Comparison of ENCODE assay signal across 8 cellular contexts in the genomic region with DNA sequence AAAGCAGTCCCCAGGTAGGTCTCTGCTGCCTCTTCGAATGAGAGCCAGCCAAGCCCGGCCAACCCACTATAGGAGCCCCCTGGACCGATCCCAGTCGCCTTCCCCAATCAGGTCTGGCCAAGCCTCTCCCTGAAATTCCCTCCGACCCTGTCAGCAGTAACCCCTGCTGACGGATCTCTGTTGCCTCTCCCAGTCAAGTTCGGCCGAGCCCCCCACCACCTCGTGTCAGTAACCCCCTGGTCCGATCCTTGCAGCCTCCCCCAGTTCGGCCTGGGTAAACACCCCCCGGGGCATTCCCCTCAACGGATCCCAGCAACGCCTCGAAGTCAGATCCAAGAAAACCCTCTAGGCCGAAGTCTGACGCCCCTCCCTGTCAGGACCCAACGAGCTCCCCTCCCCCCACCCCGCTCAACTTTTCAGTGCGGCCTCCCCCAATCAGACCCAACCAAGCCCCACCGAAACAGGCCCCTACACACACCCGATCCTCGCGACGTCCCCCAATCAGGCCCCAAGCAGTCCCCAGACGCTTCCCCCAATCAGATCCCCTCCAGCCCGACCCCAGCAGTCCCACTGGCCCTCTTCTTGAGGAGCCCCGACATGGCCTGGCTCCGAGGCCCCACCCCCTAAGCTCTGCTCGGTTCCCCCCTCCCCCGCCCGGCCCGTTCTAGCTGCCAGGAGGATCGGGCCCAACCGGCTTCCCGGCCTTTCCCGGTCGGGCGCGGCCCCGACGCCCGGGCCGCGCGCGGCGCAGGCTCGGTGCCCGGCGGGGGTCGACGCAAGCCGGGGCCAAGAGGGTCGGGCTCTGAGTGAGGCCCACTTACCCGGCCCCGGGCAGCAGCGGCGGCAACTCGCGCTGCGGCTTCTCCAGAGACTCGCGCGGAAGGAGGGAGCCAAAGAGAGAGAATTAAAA. TPM values are rescaled to one million over a fixed set of nuclear protein-coding genes. Genes with fewer than 3 reads are reported as not detected.
A peak's percentile ranks its signal among the peaks of the same experiment; 100 is the strongest.
DNase-seq lines count a peak whose midpoint lies in the region; ATAC-seq, FAIRE-seq and TF ChIP-seq lines count a peak whose summit lies in the region.

No MANE protein-coding gene starts in this region.

- under 1% methylated on average over 47 of the region's 65 CpGs for WGBS in GM12878 (ENCODE audit: insufficient coverage, insufficient replicate concordance, low lambda C conversion rate, missing lambda C conversion rate)

- CTCF ChIA-PET in GM12878 (lab: Yijun Ruan, JAX): interaction anchor here (0.6 to 5.4 kb wide), 13 partner anchors 11 to 1759 kb away, joined by 3 to 30 read pairs (median 3); partner anchors contain the start of genes GET3 and TRIR

- intact Hi-C loops in GM12878 (cut with micrococcal nuclease; ENCODE audit: unreplicated experiment): no loop called here

- no peaks in the 10 kb centered on the region for H3K9me3 ChIP-seq in GM12878 (replicated peaks; ENCODE audit: control insufficient read depth, insufficient read depth, low read length)

- no peak for TF ChIP-seq CTCF in GM12878 (IDR thresholded peaks at IDR 0.05 in 2 of 3, conservative IDR thresholded peaks at IDR 0.05 in 1 of 3; ENCODE audit: control insufficient read depth in 2 of 3, extremely low read depth in 1 of 3, insufficient read depth in 1 of 3, low read depth in 3 of 3, low read length in 3 of 3)

- BruUV-seq in GM12878 (replicated peaks; lab: Mats Ljungman, UMichigan): no TSS peak

- peaks cover 8% of the 10 kb centered on the region; the same call in 1 of the 2 replicates for H3K4me1 ChIP-seq in GM12878 (ENCODE audit: control insufficient read depth, insufficient read depth, low read length)

- RAD21 ChIA-PET in GM12878 (lab: Charles Lee; ENCODE audit: unreplicated experiment): interaction anchor here (0.5 to 3.3 kb wide), 4 partner anchors 12 to 40 kb away, joined by 3 to 31 read pairs (median 4); partner anchors contain the start of genes DHPS and TRIR

- peak overlapping the region; percentile 81 for H3K27ac ChIP-seq in GM12878 (ENCODE audit: control insufficient read depth, insufficient read depth)

- H3K9ac ChIP-seq in GM12878 (ENCODE audit: control insufficient read depth, insufficient read depth, low read length): peak overlapping the region; percentile 81

- peak overlapping the region; percentile 56 for H3K4me2 ChIP-seq in GM12878 (ENCODE audit: control insufficient read depth, insufficient read depth)

- H3K4me3 ChIP-seq in GM12878: peak overlapping the region; percentile 98

- FAIRE-seq in GM12878 (lab: Jason Lieb, UNC): no peak

- no peak for TF ChIP-seq RAD21 in GM12878 (IDR thresholded peaks at IDR 0.05; ENCODE audit: insufficient read depth, low read depth, low read length)

- no peaks in the 10 kb centered on the region; the same call in 1 of the 2 replicates for H4K20me1 ChIP-seq in GM12878 (ENCODE audit: control insufficient read depth, insufficient read depth)

- DNase-seq in CD1c-positive myeloid dendritic cell (ENCODE audit: extremely low spot score) (peak; percentile 27), HT-29 (ENCODE audit: low spot score) (peak; percentile 26), T follicular helper cell (ENCODE audit: low read depth) (peak; percentile 31), GM12878 (ENCODE audit: low read depth, low spot score) (no peak), hypothalamus (lab: John Stamatoyannopoulos, UW) (peak in 43 of 51 donors; percentile 4 to 76 (median 58)), retina (peak; percentile 55), DMS153 (lab: John Stamatoyannopoulos, UW) (no peak)

- TF ChIP-seq EP300 in GM12878 (IDR thresholded peaks at IDR 0.05; ENCODE audit: borderline replicate concordance in 1 of 2, control insufficient read depth in 1 of 2, low read depth in 2 of 2, low read length in 2 of 2): no peak

- SMC1A ChIA-PET in GM12878 (lab: Charles Lee; ENCODE audit: uncharacterized antibody, unreplicated experiment): interaction anchor here (0.6 to 5.1 kb wide), 6 partner anchors 11 to 43 kb away, joined by 3 to 28 read pairs (median 4); partner anchors contain the start of genes GET3 and TRIR

- H3K79me2 ChIP-seq in GM12878 (ENCODE audit: control insufficient read depth, insufficient read depth, low read length): peaks cover 52% of the 10 kb centered on the region

- ATAC-seq in GM19372 (IDR thresholded peaks at IDR 0.05; ENCODE audit: low read depth, unreplicated experiment) (peak; percentile 26), GM12878 (peak; percentile 72)

- peaks cover 8 to 9% of the 10 kb centered on the region in 2 experiments for H3K36me3 ChIP-seq in GM12878 (ENCODE audit: control insufficient read depth in 2 of 2, insufficient read depth in 2 of 2, low read length in 1 of 2)

- no peaks in the 10 kb centered on the region for H3K27me3 ChIP-seq in GM12878 (replicated peaks in 1 of 2; ENCODE audit: control insufficient read depth in 2 of 2, insufficient read depth in 2 of 2, low read length in 1 of 2)

- H2AFZ ChIP-seq in GM12878 (ENCODE audit: control insufficient read depth, low read depth, low read length): peak overlapping the region; percentile 55

- in situ Hi-C loops in GM12878 (cut with MboI): no loop called here

- peak; percentile 55; the same call in 1 of the 2 replicates for TF ChIP-seq POLR2A in GM12878 (IDR thresholded peaks at IDR 0.05; ENCODE audit: low read depth, low read length)

- POLR2A ChIA-PET in GM12878 (lab: Charles Lee): interaction anchor here (0.5 to 6.8 kb wide), 8 partner anchors 12 to 235 kb away, joined by 3 to 58 read pairs (median 4); partner anchors contain the start of genes FBXW9, GET3 and TRIR

RNA-seq across cellular contexts. Expression of gene TNPO2, which starts 1.8 kb away (rescaled TPM):
- total RNA-seq in HT-29 (2014; rRNA removed; shearing (Covaris generic)): 24.5 TPM in 2 replicates
- 113 and 137 TPM in 2 replicates for total RNA-seq in GM12878 (2013; cell fraction: nucleolus; rRNA removed)
- total RNA-seq in GM12878 (2014; rRNA removed) (19.0 and 26.2 TPM in 2 replicates), GM12878 (2014; rRNA removed; fragmentation: Illumina TruSeq; extraction: Trizol) (29.4 and 33.0 TPM in 2 replicates), GM12878 (2021) (79.2 and 99.7 TPM in 2 replicates)
- 26.0 TPM for polyA plus RNA-seq in GM12878 (2011; ENCODE audit: low read depth)
- polyA plus RNA-seq in GM12878 (2011; rRNA removed) (50.1 and 90.8 TPM in 2 replicates), GM12878 (2014; fragmentation: Illumina TruSeq; extraction: Trizol) (26.3 and 49.0 TPM in 2 replicates), GM12878 (2014; fragmentation: Nextera tagmentation; extraction: Ambion mirVana) (1 to 10 TPM; 5.5 to 9.8 TPM), GM12878 (2014; rRNA removed) (75.5 and 82.0 TPM in 2 replicates), GM12878 (2016; fragmentation: Nextera tagmentation; extraction: Ambion mirVana) (10 to 100 TPM; 18.4 to 23.7 TPM)
- 77.6 and 105 TPM in 2 replicates for polyA plus RNA-seq in GM12878 (2011; cell fraction: cytosol; rRNA removed)
- 352 and 438 TPM in 2 replicates for polyA plus RNA-seq in GM12878 (2011; cell fraction: nucleus; rRNA removed)
- polyA plus RNA-seq in GM12878 (2012): 35.4 and 35.9 TPM in 2 replicates
- polyA minus RNA-seq in GM12878 (2011; rRNA and poly(A)+ RNA removed): 142 and 176 TPM in 2 replicates
- 25.9 and 46.6 TPM in 2 replicates for polyA minus RNA-seq in GM12878 (2011; cell fraction: cytosol; rRNA and poly(A)+ RNA removed)
- 108 and 180 TPM in 2 replicates for polyA minus RNA-seq in GM12878 (2011; cell fraction: nucleus; rRNA and poly(A)+ RNA removed)

RNA-seq across cellular contexts. Expression of gene TRIR, which starts 12.6 kb away (rescaled TPM):
- total RNA-seq in HT-29 (2014; rRNA removed; shearing (Covaris generic)): 258 and 260 TPM in 2 replicates
- 26.0 and 30.2 TPM in 2 replicates for total RNA-seq in GM12878 (2013; cell fraction: nucleolus; rRNA removed)
- total RNA-seq in GM12878 (2014; rRNA removed) (291 and 318 TPM in 2 replicates), GM12878 (2014; rRNA removed; fragmentation: Illumina TruSeq; extraction: Trizol) (113 and 124 TPM in 2 replicates), GM12878 (2021) (202 and 213 TPM in 2 replicates)
- polyA plus RNA-seq in GM12878 (2011; ENCODE audit: low read depth): 172 TPM
- polyA plus RNA-seq in GM12878 (2011; rRNA removed) (174 and 229 TPM in 2 replicates), GM12878 (2014; fragmentation: Illumina TruSeq; extraction: Trizol) (126 and 147 TPM in 2 replicates), GM12878 (2014; fragmentation: Nextera tagmentation; extraction: Ambion mirVana) (10 to 100 TPM; 59.7 to 96.0 TPM), GM12878 (2014; rRNA removed) (426 and 483 TPM in 2 replicates), GM12878 (2016; fragmentation: Nextera tagmentation; extraction: Ambion mirVana) (100 to 1,000 TPM; 193 to 202 TPM)
- 227 and 370 TPM in 2 replicates for polyA plus RNA-seq in GM12878 (2011; cell fraction: cytosol; rRNA removed)
- polyA plus RNA-seq in GM12878 (2011; cell fraction: nucleus; rRNA removed): 111 and 155 TPM in 2 replicates
- 211 and 282 TPM in 2 replicates for polyA plus RNA-seq in GM12878 (2012)
- polyA minus RNA-seq in GM12878 (2011; rRNA and poly(A)+ RNA removed): 48.4 and 67.3 TPM in 2 replicates
- 33.4 and 33.8 TPM in 2 replicates for polyA minus RNA-seq in GM12878 (2011; cell fraction: cytosol; rRNA and poly(A)+ RNA removed)
- polyA minus RNA-seq in GM12878 (2011; cell fraction: nucleus; rRNA and poly(A)+ RNA removed): 14.7 and 23.8 TPM in 2 replicates

RNA-seq across cellular contexts. Expression of gene GET3, which starts 15.4 kb away (rescaled TPM):
- 90.4 and 105 TPM in 2 replicates for total RNA-seq in HT-29 (2014; rRNA removed; shearing (Covaris generic))
- 6.7 and 10.6 TPM in 2 replicates for total RNA-seq in GM12878 (2013; cell fraction: nucleolus; rRNA removed)
- total RNA-seq in GM12878 (2014; rRNA removed): 109 and 118 TPM in 2 replicates
- 56.2 and 61.4 TPM in 2 replicates for total RNA-seq in GM12878 (2014; rRNA removed; fragmentation: Illumina TruSeq; extraction: Trizol)
- 75.3 and 84.0 TPM in 2 replicates for total RNA-seq in GM12878 (2021)
- polyA plus RNA-seq in GM12878 (2011; ENCODE audit: low read depth): 52.8 TPM
- polyA plus RNA-seq in GM12878 (2011; rRNA removed): 57.3 and 121 TPM in 2 replicates
- polyA plus RNA-seq in GM12878 (2011; cell fraction: cytosol; rRNA removed): 140 and 205 TPM in 2 replicates
- 126 and 133 TPM in 2 replicates for polyA plus RNA-seq in GM12878 (2011; cell fraction: nucleus; rRNA removed)
- polyA plus RNA-seq in GM12878 (2012): 60.3 and 78.8 TPM in 2 replicates
- polyA plus RNA-seq in GM12878 (2014; fragmentation: Illumina TruSeq; extraction: Trizol): 22.7 and 76.6 TPM in 2 replicates
- polyA plus RNA-seq in GM12878 (2014; fragmentation: Nextera tagmentation; extraction: Ambion mirVana): 10 to 100 TPM; 14.5 to 22.0 TPM
- 144 and 156 TPM in 2 replicates for polyA plus RNA-seq in GM12878 (2014; rRNA removed)
- 100 to 1,000 TPM; 126 to 139 TPM for polyA plus RNA-seq in GM12878 (2016; fragmentation: Nextera tagmentation; extraction: Ambion mirVana)
- 56.2 and 89.3 TPM in 2 replicates for polyA minus RNA-seq in GM12878 (2011; rRNA and poly(A)+ RNA removed)
- polyA minus RNA-seq in GM12878 (2011; cell fraction: cytosol; rRNA and poly(A)+ RNA removed): 28.9 and 31.8 TPM in 2 replicates
- 11.1 and 15.2 TPM in 2 replicates for polyA minus RNA-seq in GM12878 (2011; cell fraction: nucleus; rRNA and poly(A)+ RNA removed)

RNA-seq across cellular contexts. Expression of gene FBXW9, which starts 25.5 kb away (rescaled TPM):
- 32.9 and 38.0 TPM in 2 replicates for total RNA-seq in HT-29 (2014; rRNA removed; shearing (Covaris generic))
- total RNA-seq in GM12878 (2013; cell fraction: nucleolus; rRNA removed): 5.6 and 6.0 TPM in 2 replicates
- total RNA-seq in GM12878 (2014; rRNA removed) (11.8 and 14.8 TPM in 2 replicates), GM12878 (2014; rRNA removed; fragmentation: Illumina TruSeq; extraction: Trizol) (3.7 and 4.0 TPM in 2 replicates), GM12878 (2021) (10.4 and 12.8 TPM in 2 replicates)
- 1.5 TPM for polyA plus RNA-seq in GM12878 (2011; ENCODE audit: low read depth)
- polyA plus RNA-seq in GM12878 (2011; rRNA removed) (1.8 and 4.3 TPM in 2 replicates), GM12878 (2014; fragmentation: Illumina TruSeq; extraction: Trizol) (0.16 and 1.5 TPM in 2 replicates), GM12878 (2014; fragmentation: Nextera tagmentation; extraction: Ambion mirVana) (1 to 10 TPM in 1 of 2 experiments, under 1 TPM in 1; 0.21 to 1.1 TPM), GM12878 (2014; rRNA removed) (13.7 and 14.4 TPM in 2 replicates), GM12878 (2016; fragmentation: Nextera tagmentation; extraction: Ambion mirVana) (10 to 100 TPM; 13.3 to 13.7 TPM)
- 9.8 and 16.0 TPM in 2 replicates for polyA plus RNA-seq in GM12878 (2011; cell fraction: cytosol; rRNA removed)
- 19.8 and 24.5 TPM in 2 replicates for polyA plus RNA-seq in GM12878 (2011; cell fraction: nucleus; rRNA removed)
- polyA plus RNA-seq in GM12878 (2012): 4.7 and 4.9 TPM in 2 replicates
- polyA minus RNA-seq in GM12878 (2011; rRNA and poly(A)+ RNA removed): 3.2 and 7.6 TPM in 2 replicates
- polyA minus RNA-seq in GM12878 (2011; cell fraction: cytosol; rRNA and poly(A)+ RNA removed): 3.1 and 4.8 TPM in 2 replicates
- 3.4 and 6.9 TPM in 2 replicates for polyA minus RNA-seq in GM12878 (2011; cell fraction: nucleus; rRNA and poly(A)+ RNA removed)

RNA-seq across cellular contexts. Expression of gene BEST2, which starts 29.7 kb away (rescaled TPM):
- total RNA-seq in HT-29 (2014; rRNA removed; shearing (Covaris generic)): 0.37 and 0.48 TPM in 2 replicates
- not detected in 2 replicates for total RNA-seq in GM12878 (2013; cell fraction: nucleolus; rRNA removed)
- total RNA-seq in GM12878 (2014; rRNA removed) (not detected in 2 replicates), GM12878 (2014; rRNA removed; fragmentation: Illumina TruSeq; extraction: Trizol) (not detected in 2 replicates), GM12878 (2021) (0.08 TPM in 1 of 2 replicates, not detected in the other)
- not detected for polyA plus RNA-seq in GM12878 (2011; ENCODE audit: low read depth)
- polyA plus RNA-seq in GM12878 (2011; rRNA removed) (not detected in 2 replicates), GM12878 (2014; fragmentation: Illumina TruSeq; extraction: Trizol) (not detected in 2 replicates), GM12878 (2014; fragmentation: Nextera tagmentation; extraction: Ambion mirVana) (not detected), GM12878 (2014; rRNA removed) (0.09 TPM in 1 of 2 replicates, not detected in the other), GM12878 (2016; fragmentation: Nextera tagmentation; extraction: Ambion mirVana) (not detected)
- 0.03 and 0.10 TPM in 2 replicates for polyA plus RNA-seq in GM12878 (2011; cell fraction: cytosol; rRNA removed)
- polyA plus RNA-seq in GM12878 (2011; cell fraction: nucleus; rRNA removed): not detected in 2 replicates
- 0.15 and 0.20 TPM in 2 replicates for polyA plus RNA-seq in GM12878 (2012)
- not detected in 2 replicates for polyA minus RNA-seq in GM12878 (2011; rRNA and poly(A)+ RNA removed)
- not detected in 2 replicates for polyA minus RNA-seq in GM12878 (2011; cell fraction: cytosol; rRNA and poly(A)+ RNA removed)
- polyA minus RNA-seq in GM12878 (2011; cell fraction: nucleus; rRNA and poly(A)+ RNA removed): not detected in 2 replicates

Comparison
In these comparisons a context has a peak if more than half of its experiments do, and no peak if none do; other contexts are left out.
1. DNase-seq: peak in CD1c-positive myeloid dendritic cell (single experiment), HT-29 (single experiment), T follicular helper cell (single experiment), hypothalamus (43 of 51) and retina (single experiment); none in GM12878 (single experiment) and DMS153 (single experiment).